2 cellular contexts compared by ENCODE assay signal in genomic region chr17:73533127-73533526, GRCh38.
TF ChIP-seq lines count a peak whose summit lies in the region.

No MANE protein-coding gene starts in this region.

TF ChIP-seq in SK-N-SH, 30 proteins besides CTCF, POLR2A, EP300 and RAD21 (continued from another document):
- no peak for TF ChIP-seq TAF1 (IDR thresholded peaks at IDR 0.05; ENCODE audit: borderline replicate concordance, low read depth, low read length)
- TF ChIP-seq SIN3A (IDR thresholded peaks at IDR 0.05; ENCODE audit: borderline replicate concordance, low read depth, low read length), result no peak
- no peak for TF ChIP-seq USF1 (IDR thresholded peaks at IDR 0.05; ENCODE audit: borderline replicate concordance, low read depth)
- TF ChIP-seq RXRA (IDR thresholded peaks at IDR 0.05; ENCODE audit: borderline replicate concordance, low read depth), result no peak
- TF ChIP-seq FOXM1 (IDR thresholded peaks at IDR 0.05; ENCODE audit: low read depth), result no peak
- no peak for TF ChIP-seq FOSL2 (IDR thresholded peaks at IDR 0.05; ENCODE audit: borderline replicate concordance, low read depth)
- no peak for TF ChIP-seq TCF12 (IDR thresholded peaks at IDR 0.05)
- TF ChIP-seq, protein P1, sequence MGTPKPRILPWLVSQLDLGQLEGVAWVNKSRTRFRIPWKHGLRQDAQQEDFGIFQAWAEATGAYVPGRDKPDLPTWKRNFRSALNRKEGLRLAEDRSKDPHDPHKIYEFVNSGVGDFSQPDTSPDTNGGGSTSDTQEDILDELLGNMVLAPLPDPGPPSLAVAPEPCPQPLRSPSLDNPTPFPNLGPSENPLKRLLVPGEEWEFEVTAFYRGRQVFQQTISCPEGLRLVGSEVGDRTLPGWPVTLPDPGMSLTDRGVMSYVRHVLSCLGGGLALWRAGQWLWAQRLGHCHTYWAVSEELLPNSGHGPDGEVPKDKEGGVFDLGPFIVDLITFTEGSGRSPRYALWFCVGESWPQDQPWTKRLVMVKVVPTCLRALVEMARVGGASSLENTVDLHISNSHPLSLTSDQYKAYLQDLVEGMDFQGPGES (IDR thresholded peaks at IDR 0.05; ENCODE audit: low read depth, low read length), result no peak

TF ChIP-seq in SK-N-SH treated with all-trans-retinoic acid at 6 μM for 48 hours, 23 proteins besides CTCF, POLR2A, EP300 and RAD21 (continued from another document):
- TF ChIP-seq, protein P2, sequence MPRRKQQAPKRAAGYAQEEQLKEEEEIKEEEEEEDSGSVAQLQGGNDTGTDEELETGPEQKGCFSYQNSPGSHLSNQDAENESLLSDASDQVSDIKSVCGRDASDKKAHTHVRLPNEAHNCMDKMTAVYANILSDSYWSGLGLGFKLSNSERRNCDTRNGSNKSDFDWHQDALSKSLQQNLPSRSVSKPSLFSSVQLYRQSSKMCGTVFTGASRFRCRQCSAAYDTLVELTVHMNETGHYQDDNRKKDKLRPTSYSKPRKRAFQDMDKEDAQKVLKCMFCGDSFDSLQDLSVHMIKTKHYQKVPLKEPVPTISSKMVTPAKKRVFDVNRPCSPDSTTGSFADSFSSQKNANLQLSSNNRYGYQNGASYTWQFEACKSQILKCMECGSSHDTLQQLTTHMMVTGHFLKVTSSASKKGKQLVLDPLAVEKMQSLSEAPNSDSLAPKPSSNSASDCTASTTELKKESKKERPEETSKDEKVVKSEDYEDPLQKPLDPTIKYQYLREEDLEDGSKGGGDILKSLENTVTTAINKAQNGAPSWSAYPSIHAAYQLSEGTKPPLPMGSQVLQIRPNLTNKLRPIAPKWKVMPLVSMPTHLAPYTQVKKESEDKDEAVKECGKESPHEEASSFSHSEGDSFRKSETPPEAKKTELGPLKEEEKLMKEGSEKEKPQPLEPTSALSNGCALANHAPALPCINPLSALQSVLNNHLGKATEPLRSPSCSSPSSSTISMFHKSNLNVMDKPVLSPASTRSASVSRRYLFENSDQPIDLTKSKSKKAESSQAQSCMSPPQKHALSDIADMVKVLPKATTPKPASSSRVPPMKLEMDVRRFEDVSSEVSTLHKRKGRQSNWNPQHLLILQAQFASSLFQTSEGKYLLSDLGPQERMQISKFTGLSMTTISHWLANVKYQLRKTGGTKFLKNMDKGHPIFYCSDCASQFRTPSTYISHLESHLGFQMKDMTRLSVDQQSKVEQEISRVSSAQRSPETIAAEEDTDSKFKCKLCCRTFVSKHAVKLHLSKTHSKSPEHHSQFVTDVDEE (CRISPR knock-in tag; IDR thresholded peaks at IDR 0.05), result no peak
- no peak for TF ChIP-seq PPARA (CRISPR knock-in tag; IDR thresholded peaks at IDR 0.05; ENCODE audit: borderline replicate concordance)
- TF ChIP-seq ZFP30 (CRISPR knock-in tag; IDR thresholded peaks at IDR 0.05), result no peak
- TF ChIP-seq ISL1 (CRISPR knock-in tag; IDR thresholded peaks at IDR 0.05), result no peak
- TF ChIP-seq, protein P3, sequence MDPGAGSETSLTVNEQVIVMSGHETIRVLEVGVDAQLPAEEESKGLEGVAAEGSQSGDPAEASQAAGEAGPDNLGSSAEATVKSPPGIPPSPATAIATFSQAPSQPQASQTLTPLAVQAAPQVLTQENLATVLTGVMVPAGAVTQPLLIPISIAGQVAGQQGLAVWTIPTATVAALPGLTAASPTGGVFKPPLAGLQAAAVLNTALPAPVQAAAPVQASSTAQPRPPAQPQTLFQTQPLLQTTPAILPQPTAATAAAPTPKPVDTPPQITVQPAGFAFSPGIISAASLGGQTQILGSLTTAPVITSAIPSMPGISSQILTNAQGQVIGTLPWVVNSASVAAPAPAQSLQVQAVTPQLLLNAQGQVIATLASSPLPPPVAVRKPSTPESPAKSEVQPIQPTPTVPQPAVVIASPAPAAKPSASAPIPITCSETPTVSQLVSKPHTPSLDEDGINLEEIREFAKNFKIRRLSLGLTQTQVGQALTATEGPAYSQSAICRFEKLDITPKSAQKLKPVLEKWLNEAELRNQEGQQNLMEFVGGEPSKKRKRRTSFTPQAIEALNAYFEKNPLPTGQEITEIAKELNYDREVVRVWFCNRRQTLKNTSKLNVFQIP (CRISPR knock-in tag; IDR thresholded peaks at IDR 0.05; ENCODE audit: borderline replicate concordance, low read depth), result no peak
- TF ChIP-seq, protein P4, sequence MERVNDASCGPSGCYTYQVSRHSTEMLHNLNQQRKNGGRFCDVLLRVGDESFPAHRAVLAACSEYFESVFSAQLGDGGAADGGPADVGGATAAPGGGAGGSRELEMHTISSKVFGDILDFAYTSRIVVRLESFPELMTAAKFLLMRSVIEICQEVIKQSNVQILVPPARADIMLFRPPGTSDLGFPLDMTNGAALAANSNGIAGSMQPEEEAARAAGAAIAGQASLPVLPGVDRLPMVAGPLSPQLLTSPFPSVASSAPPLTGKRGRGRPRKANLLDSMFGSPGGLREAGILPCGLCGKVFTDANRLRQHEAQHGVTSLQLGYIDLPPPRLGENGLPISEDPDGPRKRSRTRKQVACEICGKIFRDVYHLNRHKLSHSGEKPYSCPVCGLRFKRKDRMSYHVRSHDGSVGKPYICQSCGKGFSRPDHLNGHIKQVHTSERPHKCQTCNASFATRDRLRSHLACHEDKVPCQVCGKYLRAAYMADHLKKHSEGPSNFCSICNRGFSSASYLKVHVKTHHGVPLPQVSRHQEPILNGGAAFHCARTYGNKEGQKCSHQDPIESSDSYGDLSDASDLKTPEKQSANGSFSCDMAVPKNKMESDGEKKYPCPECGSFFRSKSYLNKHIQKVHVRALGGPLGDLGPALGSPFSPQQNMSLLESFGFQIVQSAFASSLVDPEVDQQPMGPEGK (CRISPR knock-in tag; IDR thresholded peaks at IDR 0.05; ENCODE audit: borderline replicate concordance), result no peak
- TF ChIP-seq SNAI2 (CRISPR knock-in tag; IDR thresholded peaks at IDR 0.05), result no peak
